In the genomic region with DNA sequence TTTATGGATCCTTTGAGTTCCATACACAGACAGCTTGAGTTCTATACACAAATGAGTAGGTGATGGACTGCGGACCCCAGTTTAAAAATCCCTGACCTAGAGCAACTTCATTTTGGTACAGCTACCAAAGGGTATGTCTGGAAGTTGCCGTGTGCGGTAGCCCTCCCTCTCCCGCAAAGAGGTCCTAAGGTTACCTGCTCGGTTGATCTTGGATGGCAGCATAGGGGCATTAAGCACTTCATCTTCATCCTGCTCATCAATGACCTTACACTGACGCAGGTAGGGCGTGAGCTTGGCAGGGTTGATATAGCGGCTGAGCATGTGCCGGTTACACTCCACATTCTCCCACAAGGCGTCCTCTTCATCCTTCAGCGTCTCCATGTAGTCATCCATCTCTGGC, we compare ENCODE assay signal across 27 cellular contexts.
DNase-seq lines count a peak whose midpoint lies in the region; ATAC-seq, FAIRE-seq and TF ChIP-seq lines count a peak whose summit lies in the region.
"Had no signal": no experiment of that assay in that cellular context is flagged by ENCODE, and none has a peak within 500 bp of the region (broad histone marks: within the 10 kb centered on the region; RNA-seq: fewer than 3 reads in every experiment).

No MANE protein-coding gene starts in this region.

- no peak for ATAC-seq in omental fat pad (ENCODE audit: low FRiP score)
- ATAC-seq: heart right ventricle, left cardiac atrium, SK-N-SH treated with all-trans-retinoic acid at 6 μM for 48 hours, T-helper 17 cell had no signal

- H3K4me3 Mint-ChIP-seq in activated CD4-positive, alpha-beta memory T cell treated with anti-CD3 and anti-CD28 coated beads, Interleukin-2, amount 10 ng/mL, durations not matched to agents 7 days and 5 days, result no peak overlapping the region
- no peak overlapping the region for H3K4me3 Mint-ChIP-seq in activated CD4-positive, alpha-beta memory T cell treated with anti-CD3 and anti-CD28 coated beads for 36 hours
- H3K4me3 Mint-ChIP-seq: T-helper 17 cell had no signal

- H3K4me1 Mint-ChIP-seq in activated CD4-positive, alpha-beta memory T cell treated with anti-CD3 and anti-CD28 coated beads, Interleukin-2, amount 10 ng/mL, durations not matched to agents 7 days and 5 days, result peaks cover 41% of the 10 kb centered on the region
- peaks cover 45% of the 10 kb centered on the region for H3K4me1 Mint-ChIP-seq in activated CD4-positive, alpha-beta memory T cell treated with anti-CD3 and anti-CD28 coated beads for 36 hours (ENCODE audit: low read depth)

- DNase-seq in activated CD4-positive, alpha-beta memory T cell treated with anti-CD3 and anti-CD28 coated beads, Interleukin-2, amount 10 ng/mL, durations not matched to agents 7 days and 5 days, result peak; percentile 6
- no peak for DNase-seq in activated CD4-positive, alpha-beta memory T cell treated with anti-CD3 and anti-CD28 coated beads for 36 hours
- no peak for DNase-seq in GM12892 (ENCODE audit: insufficient read length)
- DNase-seq in coronary artery (ENCODE audit: low spot score), result peak; percentile 50
- DNase-seq in omental fat pad (ENCODE audit: low spot score), result peak; percentile 11
- no peak for DNase-seq in OCI-M2 (lab: John Stamatoyannopoulos, UW; ENCODE audit: unreplicated experiment)
- DNase-seq in erythroblast (lab: John Stamatoyannopoulos, UW), result no peak
- no peak for DNase-seq in GM19239 (ENCODE audit: insufficient read length, low spot score)
- DNase-seq: activated CD4-positive, alpha-beta T cell treated with anti-CD3 and anti-CD28 coated beads for 48 hours; activated gamma-delta T cell; amygdala; DMS153; effector memory CD4-positive, alpha-beta T cell; foreskin fibroblast; heart right ventricle; IMR-90; left cardiac atrium; mammary epithelial cell; NCI-H1048; NCI-H187; NCI-H2171; NCI-H510A; nucleus accumbens; T-helper 17 cell had no signal

- no peak overlapping the region for H3K27ac Mint-ChIP-seq in activated CD4-positive, alpha-beta memory T cell treated with anti-CD3 and anti-CD28 coated beads, Interleukin-2, amount 10 ng/mL, durations not matched to agents 7 days and 5 days
- H3K27ac Mint-ChIP-seq in activated CD4-positive, alpha-beta memory T cell treated with anti-CD3 and anti-CD28 coated beads for 36 hours, result no peak overlapping the region

- H3K36me3 Mint-ChIP-seq in activated CD4-positive, alpha-beta memory T cell treated with anti-CD3 and anti-CD28 coated beads, Interleukin-2, amount 10 ng/mL, durations not matched to agents 7 days and 5 days (ENCODE audit: low read depth), result peaks cover 96% of the 10 kb centered on the region
- H3K36me3 Mint-ChIP-seq in activated CD4-positive, alpha-beta memory T cell treated with anti-CD3 and anti-CD28 coated beads for 36 hours, result peaks cover 68% of the 10 kb centered on the region

- TF ChIP-seq POLR2A in GM12892 (IDR thresholded peaks at IDR 0.05; ENCODE audit: low read depth, low read length) (no peak), erythroblast (IDR thresholded peaks at IDR 0.05; ENCODE audit: low read length) (no peak)

- POLR2A ChIA-PET in activated CD4-positive, alpha-beta memory T cell treated with anti-CD3 and anti-CD28 coated beads, Interleukin-2, amount 10 ng/mL, durations not matched to agents 7 days and 5 days (lab: Charles Lee), result interaction anchor here (1.5 kb wide), 1 partner anchor 19 kb away, joined by 3 read pairs; no protein-coding TSS in a partner anchor
- POLR2A ChIA-PET in activated CD4-positive, alpha-beta memory T cell treated with anti-CD3 and anti-CD28 coated beads for 36 hours (lab: Charles Lee), result interaction anchor here (1.2 kb wide), 1 partner anchor 50 kb away, joined by 3 read pairs; no protein-coding TSS in a partner anchor

- CTCF ChIA-PET in activated CD4-positive, alpha-beta memory T cell treated with anti-CD3 and anti-CD28 coated beads, Interleukin-2, amount 10 ng/mL, durations not matched to agents 7 days and 5 days (lab: Charles Lee), result interaction anchor here (0.5 kb wide), 2 partner anchors 9 to 14 kb away, joined by 3 read pairs; no protein-coding TSS in a partner anchor
- CTCF ChIA-PET in activated CD4-positive, alpha-beta memory T cell treated with anti-CD3 and anti-CD28 coated beads for 36 hours (lab: Charles Lee), result no interaction called here

- no peaks in the 10 kb centered on the region for H3K27me3 Mint-ChIP-seq in activated CD4-positive, alpha-beta memory T cell treated with anti-CD3 and anti-CD28 coated beads, Interleukin-2, amount 10 ng/mL, durations not matched to agents 7 days and 5 days
- no peaks in the 10 kb centered on the region for H3K27me3 Mint-ChIP-seq in activated CD4-positive, alpha-beta memory T cell treated with anti-CD3 and anti-CD28 coated beads for 36 hours
- H3K27me3 Mint-ChIP-seq: T-helper 17 cell had no signal

- intact Hi-C loops in activated CD4-positive, alpha-beta memory T cell treated with anti-CD3 and anti-CD28 coated beads for 36 hours (cut with micrococcal nuclease), result no loop called here

- peaks cover 23% of the 10 kb centered on the region for H3K9me3 Mint-ChIP-seq in activated CD4-positive, alpha-beta memory T cell treated with anti-CD3 and anti-CD28 coated beads, Interleukin-2, amount 10 ng/mL, durations not matched to agents 7 days and 5 days
- peaks cover 12% of the 10 kb centered on the region for H3K9me3 Mint-ChIP-seq in activated CD4-positive, alpha-beta memory T cell treated with anti-CD3 and anti-CD28 coated beads for 36 hours

- TF ChIP-seq CTCF in coronary artery (IDR thresholded peaks at IDR 0.05) (no peak), omental fat pad (IDR thresholded peaks at IDR 0.05) (no peak)

- H3K27ac ChIP-seq in coronary artery, result no peak overlapping the region
- H3K27ac ChIP-seq: heart right ventricle, tibial nerve had no signal

- FAIRE-seq in GM12892 (lab: Jason Lieb, UNC) (peak; percentile 9), GM19239 (lab: Jason Lieb, UNC) (no peak)
- FAIRE-seq: H1 had no signal

- no peak overlapping the region for H3K4me3 ChIP-seq in coronary artery
- H3K4me3 ChIP-seq: heart right ventricle, tibial nerve had no signal

Comparison
In these comparisons a context has a peak if more than half of its experiments do, and no peak if none do; other contexts are left out.
1. DNase-seq: peak in activated CD4-positive, alpha-beta memory T cell treated with anti-CD3 and anti-CD28 coated beads, Interleukin-2, amount 10 ng/mL, durations not matched to agents 7 days and 5 days (single experiment), coronary artery (single experiment) and omental fat pad (single experiment); none in activated CD4-positive, alpha-beta memory T cell treated with anti-CD3 and anti-CD28 coated beads for 36 hours (single experiment), GM12892 (single experiment), OCI-M2 (single experiment), erythroblast (0 of 2) and GM19239 (single experiment).